ENCODE assay signal across 1 cellular context in genomic region chr4:8186883-8187282, GRCh38.
TF ChIP-seq lines count a peak whose summit lies in the region.

No MANE protein-coding gene starts in this region.

TF ChIP-seq in HepG2, 621 proteins besides CTCF, POLR2A, EP300 and RAD21:
- TF ChIP-seq ZNF678 (CRISPR knock-in tag; IDR thresholded peaks at IDR 0.05) (no peak), ZNF460 (CRISPR knock-in tag; IDR thresholded peaks at IDR 0.05; ENCODE audit: borderline replicate concordance) (no peak), GTF3A (CRISPR knock-in tag; conservative IDR thresholded peaks at IDR 0.05) (no peak), ZFP82 (CRISPR knock-in tag; IDR thresholded peaks at IDR 0.05; ENCODE audit: borderline replicate concordance) (no peak), ZFP36 (IDR thresholded peaks at IDR 0.05; ENCODE audit: borderline replicate concordance, low read depth, low read length, partially characterized antibody) (peak; percentile 13)
TF ChIP-seq in HepG2: peak in this region for 1.
